ENCODE assay signal across 18 cellular contexts in the genomic region with DNA sequence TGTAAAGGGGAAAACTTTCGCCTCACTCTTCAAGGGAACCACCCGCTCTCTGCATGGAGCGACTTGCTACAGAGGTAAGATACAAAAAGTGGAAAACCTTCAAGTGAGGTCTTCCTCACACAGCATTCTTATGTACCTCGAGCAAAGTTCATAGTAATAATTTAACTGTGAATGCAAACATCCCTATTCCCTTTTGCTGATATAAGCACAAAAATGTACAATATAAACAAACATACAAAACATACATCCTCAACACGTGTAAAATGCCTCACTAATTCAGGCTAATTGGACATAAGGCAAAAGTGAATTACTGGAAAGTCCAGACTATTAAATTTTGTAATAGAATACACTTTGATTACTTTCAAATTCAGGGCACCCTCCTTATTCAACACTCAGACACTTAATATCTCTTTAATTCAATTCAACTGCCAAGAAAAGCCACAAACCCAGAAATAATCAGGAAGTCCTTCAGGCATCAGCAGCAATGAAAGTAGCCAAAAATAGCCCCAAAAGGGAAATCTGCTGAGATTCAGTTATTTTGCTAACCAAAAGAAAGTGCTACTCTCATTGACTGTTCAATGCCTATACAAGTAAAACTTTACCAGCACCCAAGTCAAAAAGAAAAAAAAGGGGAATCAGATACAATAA. TPM values are rescaled to one million over a fixed set of nuclear protein-coding genes. Genes with fewer than 3 reads are reported as not detected.
"Had no signal": no experiment of that assay in that cellular context is flagged by ENCODE, and none has a peak within 500 bp of the region (broad histone marks: within the 10 kb centered on the region; RNA-seq: fewer than 3 reads in every experiment).

No MANE protein-coding gene starts in this region.

- H3K9me3 Mint-ChIP-seq: activated B cell treated with CpG ODN at 0.5 μM for 24 hours; activated CD4-positive, alpha-beta T cell treated with anti-CD3 and anti-CD28 coated beads, Interleukin-2, amount 10 ng/mL, durations not matched to agents 24 days and 14 days; natural killer cell treated with Interleukin-12 subunit alpha and Interleukin-12 subunit beta and Interleukin-15 and Interleukin-18, amount 100 ng/mL, for 72 hours had no signal

- H3K27me3 ChIP-seq: body of pancreas, right atrium auricular region had no signal

- H3K36me3 Mint-ChIP-seq: activated naive CD8-positive, alpha-beta T cell; natural killer cell treated with Interleukin-12 subunit alpha and Interleukin-12 subunit beta and Interleukin-15 and Interleukin-18, amount 100 ng/mL, for 72 hours had no signal

- H3K4me1 ChIP-seq: foreskin keratinocyte had no signal

- H3K27ac Mint-ChIP-seq: activated B cell treated with CpG ODN at 0.5 μM for 24 hours; activated CD4-positive, alpha-beta T cell treated with anti-CD3 and anti-CD28 coated beads, Interleukin-2, amount 10 ng/mL, durations not matched to agents 24 days and 14 days; activated CD8-positive, alpha-beta T cell treated with anti-CD3 and anti-CD28 coated beads, Interleukin-2, amount 10 ng/mL, durations not matched to agents 7 days and 5 days; activated naive CD8-positive, alpha-beta T cell; natural killer cell treated with Interleukin-12 subunit alpha and Interleukin-12 subunit beta and Interleukin-15 and Interleukin-18, amount 100 ng/mL, for 72 hours; progenitor cell of endocrine pancreas; T-helper 17 cell had no signal

- DNase-seq: activated B cell treated with CpG ODN at 0.5 μM for 24 hours; activated CD4-positive, alpha-beta T cell treated with anti-CD3 and anti-CD28 coated beads, Interleukin-2, amount 10 ng/mL, durations not matched to agents 24 days and 14 days; activated CD8-positive, alpha-beta memory T cell treated with anti-CD3 and anti-CD28 coated beads, Interleukin-2, amount 50 U/mL, for 4 hours; activated CD8-positive, alpha-beta T cell treated with anti-CD3 and anti-CD28 coated beads, Interleukin-2, amount 10 ng/mL, durations not matched to agents 7 days and 5 days; activated gamma-delta T cell treated with Interleukin-2 at 50 U/mL for 16 hours; amniotic stem cell; body of pancreas; caudate nucleus; foreskin keratinocyte; small intestine; stimulated activated naive CD8-positive, alpha-beta T cell treated with anti-CD3 and anti-CD28 coated beads, Interleukin-15, Interleukin-2, amounts not matched to agents 100 U/mL and 50 U/mL, for 24 hours; T-helper 17 cell; trophoblast cell had no signal

- H3K9me3 ChIP-seq: body of pancreas, esophagus muscularis mucosa, right atrium auricular region had no signal

- H3K36me3 ChIP-seq: esophagus muscularis mucosa, right atrium auricular region had no signal

- H3K4me3 Mint-ChIP-seq: activated B cell treated with CpG ODN at 0.5 μM for 24 hours; activated CD4-positive, alpha-beta T cell treated with anti-CD3 and anti-CD28 coated beads, Interleukin-2, amount 10 ng/mL, durations not matched to agents 24 days and 14 days; activated CD8-positive, alpha-beta T cell treated with anti-CD3 and anti-CD28 coated beads, Interleukin-2, amount 10 ng/mL, durations not matched to agents 7 days and 5 days; activated naive CD8-positive, alpha-beta T cell; natural killer cell treated with Interleukin-12 subunit alpha and Interleukin-12 subunit beta and Interleukin-15 and Interleukin-18, amount 100 ng/mL, for 72 hours; T-helper 17 cell had no signal

- H3K4me3 ChIP-seq: body of pancreas, esophagus muscularis mucosa, right atrium auricular region had no signal

- H3K27ac ChIP-seq: body of pancreas, esophagus muscularis mucosa, foreskin keratinocyte, right atrium auricular region had no signal

RNA-seq across cellular contexts. Expression of gene LMX1A, which starts 15.2 kb away (rescaled TPM):
- total RNA-seq: activated B cell treated with CpG ODN at 0.5 μM for 24 hours; activated CD4-positive, alpha-beta T cell treated with anti-CD3 and anti-CD28 coated beads, Interleukin-2, amount 10 ng/mL, durations not matched to agents 24 days and 14 days; activated CD8-positive, alpha-beta T cell treated with anti-CD3 and anti-CD28 coated beads, Interleukin-2, amount 10 ng/mL, durations not matched to agents 7 days and 5 days; body of pancreas; foreskin keratinocyte; natural killer cell treated with Interleukin-12 subunit alpha and Interleukin-12 subunit beta and Interleukin-15 and Interleukin-18, amount 100 ng/mL, for 72 hours; progenitor cell of endocrine pancreas; right atrium auricular region; T-helper 17 cell had no signal
